In the genomic region with DNA sequence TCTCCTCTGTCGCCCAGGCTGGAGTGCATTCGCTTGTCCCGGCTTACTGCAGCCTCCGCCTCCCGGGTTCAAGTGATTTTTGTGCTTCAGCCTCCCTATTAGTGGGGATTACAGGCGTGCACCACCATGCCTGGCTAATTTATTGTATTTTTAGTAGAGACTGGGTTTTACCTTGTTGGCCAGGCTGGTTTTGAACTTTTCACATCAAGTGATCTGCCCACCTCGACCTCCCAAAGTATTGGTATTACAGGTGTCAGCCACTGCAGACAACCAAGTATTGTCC, we compare ENCODE assay signal across 9 cellular contexts. TPM values are rescaled to one million over a fixed set of nuclear protein-coding genes. Genes with fewer than 3 reads are reported as not detected.
DNase-seq lines count a peak whose midpoint lies in the region; ATAC-seq, FAIRE-seq and TF ChIP-seq lines count a peak whose summit lies in the region.
"Had no signal": no experiment of that assay in that cellular context is flagged by ENCODE, and none has a peak within 500 bp of the region (broad histone marks: within the 10 kb centered on the region; RNA-seq: fewer than 3 reads in every experiment).

No MANE protein-coding gene starts in this region.

- peaks cover 30% of the 10 kb centered on the region for H3K36me3 Mint-ChIP-seq in activated naive CD8-positive, alpha-beta T cell
- peaks cover under 1 to 13% (median 5%) of the 10 kb centered on the region in 3 donors for H3K36me3 Mint-ChIP-seq in immature natural killer cell

- intact Hi-C loops in stomach (cut with DNase I; ENCODE audit: low total_unique reads): no loop called here

- POLR2A ChIA-PET in SK-N-SH (lab: Yijun Ruan, JAX): no interaction called here

- H3K4me3 ChIP-seq in SK-N-SH (ENCODE audit: low read depth in 2 of 2, low read length in 1 of 2) (peak overlapping the region; percentile 93 to 98), stomach (peak overlapping the region; percentile 75 to 92 (median 83))

- H4K20me1 ChIP-seq in SK-N-SH (ENCODE audit: insufficient read depth): peaks cover 12% of the 10 kb centered on the region; the same call in 1 of the 2 replicates

- DNase-seq in SK-N-SH (no peak), immature natural killer cell (no peak), stomach (no peak), D721Med (ENCODE audit: insufficient read length, low spot score) (no peak), HCEC 1CT (no peak)
- DNase-seq: 8988T had no signal

- peak overlapping the region; percentile 98 for H3K9ac ChIP-seq in SK-N-SH

- no peaks in the 10 kb centered on the region for H3K9me3 Mint-ChIP-seq in activated naive CD8-positive, alpha-beta T cell (ENCODE audit: low read depth)
- no peaks in the 10 kb centered on the region for H3K9me3 Mint-ChIP-seq in immature natural killer cell

- no peak for TF ChIP-seq POLR2A in stomach (IDR thresholded peaks at IDR 0.05)

- peak overlapping the region; percentile 97 for H3K4me3 Mint-ChIP-seq in activated naive CD8-positive, alpha-beta T cell
- peak overlapping the region; percentile 98 to 100 (median 100) for H3K4me3 Mint-ChIP-seq in immature natural killer cell

- H3K27ac ChIP-seq in SK-N-SH (ENCODE audit: low read depth in 2 of 2, low read length in 1 of 2) (peak overlapping the region in 1 of 2 experiments; percentile 95; a peak in 1 of 4 replicates), stomach (peak overlapping the region; percentile 81 to 98 (median 94))

- FAIRE-seq in D721Med (lab: Jason Lieb, UNC): no peak

- 37% methylated on average over 7 of the region's 7 CpGs for WGBS in SK-N-SH (ENCODE audit: low lambda C conversion rate)
- 52 to 63% (median 56%) methylated on average over 7 of the region's 7 CpGs for WGBS in stomach, 5 donors

- H3K36me3 ChIP-seq in SK-N-SH (replicated peaks in 1 of 2; ENCODE audit: control insufficient read depth in 1 of 2, insufficient read depth in 2 of 2, low read length in 1 of 2) (peaks cover 42 to 46% of the 10 kb centered on the region in 2 experiments), stomach (peaks cover 28 to 58% (median 50%) of the 10 kb centered on the region in 4 donors)

- H3K4me1 ChIP-seq in SK-N-SH (ENCODE audit: control insufficient read depth in 1 of 2, insufficient read depth in 2 of 2, low read depth in 1 of 2, low read length in 1 of 2) (peaks cover 12 to 13% of the 10 kb centered on the region in 2 experiments; a peak in 3 of 4 replicates), stomach (peaks cover 17 to 49% (median 32%) of the 10 kb centered on the region in 4 donors)

- peaks cover 58% of the 10 kb centered on the region for H3K79me2 ChIP-seq in SK-N-SH (ENCODE audit: insufficient read depth)

- TF ChIP-seq EP300 in SK-N-SH (IDR thresholded peaks at IDR 0.05; ENCODE audit: borderline replicate concordance in 1 of 2, low read depth in 1 of 2, low read length in 1 of 2) (no peak), stomach (IDR thresholded peaks at IDR 0.05) (no peak)

- peaks cover 50% of the 10 kb centered on the region for H3K4me1 Mint-ChIP-seq in activated naive CD8-positive, alpha-beta T cell (ENCODE audit: low read depth)
- H3K4me1 Mint-ChIP-seq in immature natural killer cell: peaks cover 39 to 66% of the 10 kb centered on the region in 2 donors

- no peak for TF ChIP-seq CTCF in SK-N-SH (IDR thresholded peaks at IDR 0.05)
- TF ChIP-seq CTCF in stomach (IDR thresholded peaks at IDR 0.05): no peak
- no peak for TF ChIP-seq CTCF in D721Med (IDR thresholded peaks at IDR 0.05; ENCODE audit: insufficient read depth, missing control alignments)

- H3K9me3 ChIP-seq in SK-N-SH (no peaks in the 10 kb centered on the region), stomach (no peaks in the 10 kb centered on the region)

- CTCF ChIA-PET in SK-N-SH (lab: Yijun Ruan, JAX): no interaction called here

- H3K4me2 ChIP-seq in SK-N-SH: peak overlapping the region; percentile 90

- ATAC-seq in SK-N-SH treated with all-trans-retinoic acid at 6 μM for 48 hours (no peak), GM18520 (IDR thresholded peaks at IDR 0.05; ENCODE audit: unreplicated experiment) (no peak)

- H3K27me3 Mint-ChIP-seq in activated naive CD8-positive, alpha-beta T cell: no peaks in the 10 kb centered on the region
- peaks cover 13 to 20% (median 16%) of the 10 kb centered on the region in 3 donors for H3K27me3 Mint-ChIP-seq in immature natural killer cell (ENCODE audit: low read depth in 3 of 3)

- H3K9me2 ChIP-seq in SK-N-SH: no peaks in the 10 kb centered on the region

- no peak overlapping the region for H2AFZ ChIP-seq in SK-N-SH (ENCODE audit: low read depth)

- peak overlapping the region; percentile 96 for H3K27ac Mint-ChIP-seq in activated naive CD8-positive, alpha-beta T cell
- H3K27ac Mint-ChIP-seq in immature natural killer cell: peak overlapping the region; percentile 93 to 100 (median 99)

- H3K27me3 ChIP-seq in SK-N-SH (ENCODE audit: insufficient read depth): no peaks in the 10 kb centered on the region
- no peaks in the 10 kb centered on the region for H3K27me3 ChIP-seq in stomach

- TF ChIP-seq RAD21 in SK-N-SH (IDR thresholded peaks at IDR 0.05; ENCODE audit: low read length): no peak

- H3F3A ChIP-seq in SK-N-SH (replicated peaks; ENCODE audit: insufficient read depth): peaks cover 47% of the 10 kb centered on the region

TF ChIP-seq in SK-N-SH, 30 proteins besides CTCF, POLR2A, EP300 and RAD21 (continues in another document):
- TF ChIP-seq, protein P1, sequence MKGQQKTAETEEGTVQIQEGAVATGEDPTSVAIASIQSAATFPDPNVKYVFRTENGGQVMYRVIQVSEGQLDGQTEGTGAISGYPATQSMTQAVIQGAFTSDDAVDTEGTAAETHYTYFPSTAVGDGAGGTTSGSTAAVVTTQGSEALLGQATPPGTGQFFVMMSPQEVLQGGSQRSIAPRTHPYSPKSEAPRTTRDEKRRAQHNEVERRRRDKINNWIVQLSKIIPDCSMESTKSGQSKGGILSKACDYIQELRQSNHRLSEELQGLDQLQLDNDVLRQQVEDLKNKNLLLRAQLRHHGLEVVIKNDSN (IDR thresholded peaks at IDR 0.05; ENCODE audit: borderline replicate concordance, low read depth): no peak
- TF ChIP-seq CHD2 (IDR thresholded peaks at IDR 0.05; ENCODE audit: low read length, partially characterized antibody) (no peak), TEAD4 (IDR thresholded peaks at IDR 0.05; ENCODE audit: borderline replicate concordance, insufficient read depth) (no peak), EZH2phosphoT487 (IDR thresholded peaks at IDR 0.05; ENCODE audit: borderline replicate concordance, low read depth) (no peak), NRF1 (IDR thresholded peaks at IDR 0.05; ENCODE audit: low read depth, low read length) (no peak), RCOR1 (IDR thresholded peaks at IDR 0.05; ENCODE audit: low read length) (no peak), TCF12 (IDR thresholded peaks at IDR 0.05) (no peak), FOSL2 (IDR thresholded peaks at IDR 0.05; ENCODE audit: borderline replicate concordance, low read depth) (no peak), SIN3A (IDR thresholded peaks at IDR 0.05; ENCODE audit: borderline replicate concordance, low read depth, low read length) (no peak), MEF2A (IDR thresholded peaks at IDR 0.05; ENCODE audit: borderline replicate concordance, low read depth) (no peak), ELF1 (IDR thresholded peaks at IDR 0.05) (no peak)

TF ChIP-seq in SK-N-SH treated with all-trans-retinoic acid at 6 μM for 48 hours, 23 proteins besides CTCF, POLR2A, EP300 and RAD21 (continues in another document):
- no peak for TF ChIP-seq CSRNP3 (CRISPR knock-in tag; IDR thresholded peaks at IDR 0.05)
- no peak for TF ChIP-seq ZNF8 (CRISPR knock-in tag; IDR thresholded peaks at IDR 0.05)
- TF ChIP-seq ESRRG (CRISPR knock-in tag; IDR thresholded peaks at IDR 0.05): no peak

RNA-seq across cellular contexts. Expression of gene RPS27A, which starts 1.1 kb away (rescaled TPM):
- 1,777 and 2,471 TPM in 2 replicates for polyA plus RNA-seq in SK-N-SH (2012; rRNA removed)
- polyA plus RNA-seq in SK-N-SH (2012; cell fraction: cytosol; rRNA removed): 3,120 and 3,746 TPM in 2 replicates
- polyA plus RNA-seq in SK-N-SH (2012; cell fraction: nucleus; rRNA removed): 421 and 492 TPM in 2 replicates
- 1,000 to 10,000 TPM; 1,176 to 2,389 (median 1,755) TPM for polyA plus RNA-seq in immature natural killer cell
- total RNA-seq in stomach: 1,000 to 10,000 TPM in 2 of 5 donors, 100 to 1,000 TPM in 3; 319 to 1,379 (median 908) TPM
- polyA plus RNA-seq in stomach: 1,000 to 10,000 TPM; 2,310 to 3,642 (median 2,683) TPM

RNA-seq across cellular contexts. Expression of gene CLHC1, which starts 1.5 kb away (rescaled TPM):
- 3.8 and 7.7 TPM in 2 replicates for polyA plus RNA-seq in SK-N-SH (2012; rRNA removed)
- 5.0 and 5.8 TPM in 2 replicates for polyA plus RNA-seq in SK-N-SH (2012; cell fraction: cytosol; rRNA removed)
- 8.8 and 26.5 TPM in 2 replicates for polyA plus RNA-seq in SK-N-SH (2012; cell fraction: nucleus; rRNA removed)
- 1 to 10 TPM in 2 of 3 donors, not detected in 1; 2.0 to 2.9 TPM for polyA plus RNA-seq in immature natural killer cell
- 10 to 100 TPM in 1 of 5 donors, 1 to 10 TPM in 4; 1.9 to 43.9 (median 9.6) TPM for total RNA-seq in stomach
- 1 to 10 TPM; 4.0 to 8.8 (median 4.9) TPM for polyA plus RNA-seq in stomach

RNA-seq across cellular contexts. Expression of gene MTIF2, which starts 35.4 kb away (rescaled TPM):
- polyA plus RNA-seq in SK-N-SH (2012; rRNA removed) (12.9 and 14.1 TPM in 2 replicates), immature natural killer cell (10 to 100 TPM in 2 of 3 donors, 1 to 10 TPM in 1; 5.2 to 17.7 (median 10.6) TPM), stomach (10 to 100 TPM; 19.5 to 22.5 (median 21.3) TPM)
- 13.3 and 18.4 TPM in 2 replicates for polyA plus RNA-seq in SK-N-SH (2012; cell fraction: cytosol; rRNA removed)
- 15.5 and 24.3 TPM in 2 replicates for polyA plus RNA-seq in SK-N-SH (2012; cell fraction: nucleus; rRNA removed)
- total RNA-seq in stomach: 10 to 100 TPM in 3 of 5 donors, 1 to 10 TPM in 2; 7.1 to 32.1 (median 20.9) TPM
